1 cellular context compared by ENCODE assay signal in the genomic region with DNA sequence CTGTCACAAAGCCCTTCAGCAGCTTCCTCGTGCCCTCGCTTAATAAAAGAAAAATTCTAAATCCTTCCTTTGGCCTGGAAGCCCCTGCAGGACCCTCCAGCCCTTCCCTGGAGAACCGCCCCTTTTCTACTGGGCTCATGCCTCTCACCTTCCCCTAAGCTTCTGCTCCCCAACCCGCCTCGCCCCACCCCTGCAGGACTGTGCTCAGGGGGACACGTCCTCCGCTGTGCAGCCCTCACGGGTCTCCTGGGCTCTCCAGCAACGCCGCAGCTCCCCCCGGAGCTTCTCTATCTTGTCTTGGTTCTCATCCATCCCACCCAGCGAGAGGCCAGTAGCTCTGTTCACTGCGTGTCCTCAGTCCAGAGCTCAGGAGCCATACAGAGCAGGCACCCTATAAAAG.
TF ChIP-seq lines count a peak whose summit lies in the region.

No MANE protein-coding gene starts in this region.

TF ChIP-seq in WTC11, 78 proteins besides CTCF, POLR2A, EP300 and RAD21 (continued from another document):
- TF ChIP-seq, protein P1, sequence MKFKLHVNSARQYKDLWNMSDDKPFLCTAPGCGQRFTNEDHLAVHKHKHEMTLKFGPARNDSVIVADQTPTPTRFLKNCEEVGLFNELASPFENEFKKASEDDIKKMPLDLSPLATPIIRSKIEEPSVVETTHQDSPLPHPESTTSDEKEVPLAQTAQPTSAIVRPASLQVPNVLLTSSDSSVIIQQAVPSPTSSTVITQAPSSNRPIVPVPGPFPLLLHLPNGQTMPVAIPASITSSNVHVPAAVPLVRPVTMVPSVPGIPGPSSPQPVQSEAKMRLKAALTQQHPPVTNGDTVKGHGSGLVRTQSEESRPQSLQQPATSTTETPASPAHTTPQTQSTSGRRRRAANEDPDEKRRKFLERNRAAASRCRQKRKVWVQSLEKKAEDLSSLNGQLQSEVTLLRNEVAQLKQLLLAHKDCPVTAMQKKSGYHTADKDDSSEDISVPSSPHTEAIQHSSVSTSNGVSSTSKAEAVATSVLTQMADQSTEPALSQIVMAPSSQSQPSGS (CRISPR knock-in tag; IDR thresholded peaks at IDR 0.05; ENCODE audit: borderline replicate concordance, low read depth), result no peak
- TF ChIP-seq, protein P2, sequence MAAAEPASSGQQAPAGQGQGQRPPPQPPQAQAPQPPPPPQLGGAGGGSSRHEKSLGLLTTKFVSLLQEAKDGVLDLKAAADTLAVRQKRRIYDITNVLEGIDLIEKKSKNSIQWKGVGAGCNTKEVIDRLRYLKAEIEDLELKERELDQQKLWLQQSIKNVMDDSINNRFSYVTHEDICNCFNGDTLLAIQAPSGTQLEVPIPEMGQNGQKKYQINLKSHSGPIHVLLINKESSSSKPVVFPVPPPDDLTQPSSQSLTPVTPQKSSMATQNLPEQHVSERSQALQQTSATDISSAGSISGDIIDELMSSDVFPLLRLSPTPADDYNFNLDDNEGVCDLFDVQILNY (CRISPR knock-in tag; IDR thresholded peaks at IDR 0.05), result no peak
- TF ChIP-seq SMAD4 (CRISPR knock-in tag; IDR thresholded peaks at IDR 0.05) (no peak), CREM (CRISPR knock-in tag; IDR thresholded peaks at IDR 0.05) (no peak), ZBTB21 (CRISPR knock-in tag; IDR thresholded peaks at IDR 0.05; ENCODE audit: borderline replicate concordance) (no peak)
- TF ChIP-seq, protein P3, sequence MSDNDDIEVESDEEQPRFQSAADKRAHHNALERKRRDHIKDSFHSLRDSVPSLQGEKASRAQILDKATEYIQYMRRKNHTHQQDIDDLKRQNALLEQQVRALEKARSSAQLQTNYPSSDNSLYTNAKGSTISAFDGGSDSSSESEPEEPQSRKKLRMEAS (CRISPR knock-in tag; IDR thresholded peaks at IDR 0.05), result no peak
